Comparison of ENCODE assay signal across 9 cellular contexts in genomic region chr7:95246935-95247370, GRCh38.
DNase-seq lines count a peak whose midpoint lies in the region; ATAC-seq and TF ChIP-seq lines count a peak whose summit lies in the region.
"Had no signal": no experiment of that assay in that cellular context is flagged by ENCODE, and none has a peak within 500 bp of the region (broad histone marks: within the 10 kb centered on the region; RNA-seq: fewer than 3 reads in every experiment).

No MANE protein-coding gene starts in this region.

- H3K4me1 ChIP-seq in ES-I3 (ENCODE audit: insufficient read depth, low read length) = peaks cover 3% of the 10 kb centered on the region
- H3K4me1 ChIP-seq in GM23338 (ENCODE audit: insufficient read depth) = peaks cover 12% of the 10 kb centered on the region
- H3K4me1 ChIP-seq in esophagus muscularis mucosa = peaks cover 0 to 8% (median 0%) of the 10 kb centered on the region in 4 donors
- H3K4me1 ChIP-seq in mucosa of descending colon (ENCODE audit: low read depth) = peaks cover 12% of the 10 kb centered on the region

- DNase-seq in GM23338 (ENCODE audit: low spot score) (peak; percentile 92), NCI-H1436 (lab: John Stamatoyannopoulos, UW) (peak; percentile 82), esophagus muscularis mucosa (ENCODE audit: extremely low spot score) (no peak), mucosa of descending colon (peak in 2 of 3 donors; percentile 20 to 77)
- DNase-seq: activated naive CD8-positive, alpha-beta T cell treated with anti-CD3 and anti-CD28 coated beads, Interleukin-2, amount 10 ng/mL, durations not matched to agents 7 days and 5 days had no signal

- H3K4me3 Mint-ChIP-seq in GM23338 = peak overlapping the region; percentile 28; the same call in 2 of the 3 replicates
- H3K4me3 Mint-ChIP-seq: activated naive CD8-positive, alpha-beta T cell treated with anti-CD3 and anti-CD28 coated beads, Interleukin-2, amount 10 ng/mL, durations not matched to agents 7 days and 5 days had no signal

- ATAC-seq in GM23338 (peak; percentile 91), SK-N-SH treated with all-trans-retinoic acid at 6 μM for 48 hours (peak; percentile 96), mucosa of descending colon (peak; percentile 95), HG03378 (IDR thresholded peaks at IDR 0.05; ENCODE audit: unreplicated experiment) (no peak), GM21619 (IDR thresholded peaks at IDR 0.05; ENCODE audit: unreplicated experiment) (no peak)

- TF ChIP-seq CTCF in GM23338 (conservative IDR thresholded peaks at IDR 0.05; ENCODE audit: low read depth in 2 of 2) (peak; percentile 75 to 90), esophagus muscularis mucosa (IDR thresholded peaks at IDR 0.05) (peak; percentile 63 to 66 (median 65)), mucosa of descending colon (IDR thresholded peaks at IDR 0.05) (peak; percentile 51)

- H3K4me2 ChIP-seq in GM23338 = peak overlapping the region; percentile 23; the same call in 1 of the 2 replicates

- H3K27ac Mint-ChIP-seq in GM23338 = no peak overlapping the region
- H3K27ac Mint-ChIP-seq: activated naive CD8-positive, alpha-beta T cell treated with anti-CD3 and anti-CD28 coated beads, Interleukin-2, amount 10 ng/mL, durations not matched to agents 7 days and 5 days had no signal

- no peaks in the 10 kb centered on the region for H3K9me2 ChIP-seq in GM23338 (ENCODE audit: insufficient read depth)

- peak overlapping the region; percentile 5; the same call in 1 of the 2 replicates for H3K9ac ChIP-seq in ES-I3 (ENCODE audit: low read depth, low read length)

- H4K20me1 ChIP-seq in GM23338 (replicated peaks; ENCODE audit: insufficient read depth) = no peaks in the 10 kb centered on the region

- no peaks in the 10 kb centered on the region for H3F3A ChIP-seq in GM23338 (replicated peaks; ENCODE audit: low read depth)

- H3K4me3 ChIP-seq in GM23338 = no peak overlapping the region
- no peak overlapping the region for H3K4me3 ChIP-seq in esophagus muscularis mucosa
- no peak overlapping the region for H3K4me3 ChIP-seq in mucosa of descending colon

- TF ChIP-seq EP300 in esophagus muscularis mucosa (IDR thresholded peaks at IDR 0.05) = no peak

- H2AFZ ChIP-seq in GM23338 = no peak overlapping the region

- no peaks in the 10 kb centered on the region for H3K9me3 ChIP-seq in ES-I3 (ENCODE audit: control insufficient read depth, insufficient read depth, low read length)
- no peaks in the 10 kb centered on the region for H3K9me3 ChIP-seq in esophagus muscularis mucosa
- no peaks in the 10 kb centered on the region for H3K9me3 ChIP-seq in mucosa of descending colon

- H3K36me3 ChIP-seq in ES-I3 (ENCODE audit: insufficient read depth, low read length) (no peaks in the 10 kb centered on the region), GM23338 (ENCODE audit: insufficient read depth) (no peaks in the 10 kb centered on the region), esophagus muscularis mucosa (peaks cover 0 to 4% (median 0%) of the 10 kb centered on the region in 4 donors), mucosa of descending colon (ENCODE audit: low read depth) (no peaks in the 10 kb centered on the region)

- 0 out of 3 replicates have a peak, but pooled peaks cover 5% of the 10 kb centered on the region for H3K36me3 Mint-ChIP-seq in GM23338 (ENCODE audit: low read depth)
- H3K36me3 Mint-ChIP-seq: activated naive CD8-positive, alpha-beta T cell treated with anti-CD3 and anti-CD28 coated beads, Interleukin-2, amount 10 ng/mL, durations not matched to agents 7 days and 5 days had no signal

- H3K79me2 ChIP-seq in GM23338 (replicated peaks; ENCODE audit: insufficient read depth) = no peaks in the 10 kb centered on the region

- H3K27ac ChIP-seq in GM23338 (ENCODE audit: low read depth) (no peak overlapping the region), esophagus muscularis mucosa (replicated peaks in 1 of 4) (no peak overlapping the region)

- H3K4me1 Mint-ChIP-seq in GM23338 = peaks cover 23% of the 10 kb centered on the region
- H3K4me1 Mint-ChIP-seq: activated naive CD8-positive, alpha-beta T cell treated with anti-CD3 and anti-CD28 coated beads, Interleukin-2, amount 10 ng/mL, durations not matched to agents 7 days and 5 days had no signal

- no peaks in the 10 kb centered on the region for H3K9me3 Mint-ChIP-seq in GM23338
- H3K9me3 Mint-ChIP-seq: activated naive CD8-positive, alpha-beta T cell treated with anti-CD3 and anti-CD28 coated beads, Interleukin-2, amount 10 ng/mL, durations not matched to agents 7 days and 5 days had no signal

- TF ChIP-seq POLR2A in esophagus muscularis mucosa (IDR thresholded peaks at IDR 0.05; ENCODE audit: low read depth) = no peak

- intact Hi-C loops in esophagus muscularis mucosa (cut with DNase I) = loop anchor here (5.0 kb wide), 1 partner anchor 800 kb away; no protein-coding TSS in a partner anchor
- intact Hi-C loops in mucosa of descending colon (cut with DNase I, micrococcal nuclease) = no loop called here

- no peaks in the 10 kb centered on the region for H3K27me3 Mint-ChIP-seq in GM23338 (ENCODE audit: insufficient read depth, low read depth, poor library complexity)

- H3K27me3 ChIP-seq in GM23338 (ENCODE audit: insufficient read depth) = no peaks in the 10 kb centered on the region
- H3K27me3 ChIP-seq in esophagus muscularis mucosa = no peaks in the 10 kb centered on the region

- WGBS in esophagus muscularis mucosa = 6% methylated on average over 5 of the region's 5 CpGs

TF ChIP-seq in GM23338, 12 proteins besides CTCF, POLR2A, EP300 and RAD21 (continues in another document):
- no peak for TF ChIP-seq ZNF331 (CRISPR knock-in tag; IDR thresholded peaks at IDR 0.05; ENCODE audit: low read depth)
- no peak for TF ChIP-seq EZH2 (IDR thresholded peaks at IDR 0.05; ENCODE audit: low read depth, unreplicated experiment)
- TF ChIP-seq STAT1 (IDR thresholded peaks at IDR 0.05; ENCODE audit: unreplicated experiment) = no peak
- no peak for TF ChIP-seq POLR2AphosphoS5 (IDR thresholded peaks at IDR 0.05; ENCODE audit: low read depth)
- no peak for TF ChIP-seq ZNF114 (CRISPR knock-in tag; IDR thresholded peaks at IDR 0.05)
- no peak for TF ChIP-seq EZH2phosphoT487 (IDR thresholded peaks at IDR 0.05; ENCODE audit: unreplicated experiment)
- no peak for TF ChIP-seq CREB1 (CRISPR knock-in tag; IDR thresholded peaks at IDR 0.05; ENCODE audit: low read depth)
- no peak for TF ChIP-seq ETS1 (IDR thresholded peaks at IDR 0.05)

TF ChIP-seq in SK-N-SH treated with all-trans-retinoic acid at 6 μM for 48 hours, 23 proteins besides CTCF, POLR2A, EP300 and RAD21 (continues in another document):
- TF ChIP-seq ZNF70 (CRISPR knock-in tag; IDR thresholded peaks at IDR 0.05) = no peak
- TF ChIP-seq ISL1 (CRISPR knock-in tag; IDR thresholded peaks at IDR 0.05) = no peak
- no peak for TF ChIP-seq POU6F1 (CRISPR knock-in tag; IDR thresholded peaks at IDR 0.05; ENCODE audit: borderline replicate concordance, low read depth)
- TF ChIP-seq GLIS3 (CRISPR knock-in tag; IDR thresholded peaks at IDR 0.05) = no peak
- TF ChIP-seq CSDC2 (CRISPR knock-in tag; IDR thresholded peaks at IDR 0.05) = no peak
- no peak for TF ChIP-seq ESRRG (CRISPR knock-in tag; IDR thresholded peaks at IDR 0.05)
- TF ChIP-seq OSR1 (CRISPR knock-in tag; IDR thresholded peaks at IDR 0.05) = no peak
- no peak for TF ChIP-seq BACH2 (CRISPR knock-in tag; IDR thresholded peaks at IDR 0.05; ENCODE audit: borderline replicate concordance)
- TF ChIP-seq CSRNP3 (CRISPR knock-in tag; IDR thresholded peaks at IDR 0.05) = no peak
- TF ChIP-seq TCF4 (CRISPR knock-in tag; IDR thresholded peaks at IDR 0.05; ENCODE audit: borderline replicate concordance) = no peak
- no peak for TF ChIP-seq ZNF8 (CRISPR knock-in tag; IDR thresholded peaks at IDR 0.05)
- no peak for TF ChIP-seq ZFP3 (CRISPR knock-in tag; IDR thresholded peaks at IDR 0.05)
- TF ChIP-seq ZC3H10 (CRISPR knock-in tag; IDR thresholded peaks at IDR 0.05) = no peak
- no peak for TF ChIP-seq CREB5 (CRISPR knock-in tag; IDR thresholded peaks at IDR 0.05; ENCODE audit: low read depth)
- no peak for TF ChIP-seq ARNTL (CRISPR knock-in tag; IDR thresholded peaks at IDR 0.05; ENCODE audit: borderline replicate concordance, low read depth)

Comparison
In these comparisons a context has a peak if more than half of its experiments do, and no peak if none do; other contexts are left out.
1. ATAC-seq: peak in GM23338 (single experiment), SK-N-SH treated with all-trans-retinoic acid at 6 μM for 48 hours (single experiment) and mucosa of descending colon (single experiment); none in HG03378 (single experiment) and GM21619 (single experiment).
2. Peak in every context shown above with its lines, with median percentiles within 50 percentile points of each other: CTCF ChIP-seq.